Comparison of ENCODE assay signal across 15 cellular contexts in the genomic region with DNA sequence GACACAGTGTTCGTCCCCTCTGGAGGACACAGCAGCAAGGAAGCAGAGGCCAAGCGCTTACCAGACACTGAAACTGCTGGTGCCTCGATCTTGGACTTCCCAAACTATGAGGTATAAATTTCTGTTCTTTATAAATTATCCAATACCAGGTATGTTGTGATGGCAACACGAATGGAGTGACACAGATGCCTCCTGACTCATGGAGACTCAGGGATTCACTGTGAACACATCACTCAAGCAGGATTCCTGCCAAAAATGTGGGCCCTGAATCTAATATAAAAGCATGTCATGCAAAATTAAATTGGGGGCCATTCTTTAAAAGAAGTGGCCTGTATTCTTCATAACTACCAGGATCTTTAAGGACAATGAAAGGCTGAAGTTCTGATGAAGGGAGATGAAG.
"Had no signal": no experiment of that assay in that cellular context is flagged by ENCODE, and none has a peak within 500 bp of the region (broad histone marks: within the 10 kb centered on the region; RNA-seq: fewer than 3 reads in every experiment).

No MANE protein-coding gene starts in this region.

- ATAC-seq: activated CD4-positive, alpha-beta T cell treated with anti-CD3 and anti-CD28 coated beads for 36 hours; left colon had no signal

- H3K4me1 ChIP-seq: sigmoid colon had no signal

- H3K27ac ChIP-seq: epithelial cell of prostate, sigmoid colon, VCaP had no signal

- H3K9me3 ChIP-seq: sigmoid colon had no signal

- H3K27me3 ChIP-seq: sigmoid colon had no signal

- DNase-seq: activated CD4-positive, alpha-beta memory T cell treated with anti-CD3 and anti-CD28 coated beads, Interleukin-2, amount 10 ng/mL, durations not matched to agents 7 days and 5 days; activated CD4-positive, alpha-beta T cell treated with anti-CD3 and anti-CD28 coated beads for 36 hours; activated gamma-delta T cell treated with Interleukin-2 at 50 U/mL for 16 hours; activated naive CD8-positive, alpha-beta T cell treated with anti-CD3 and anti-CD28 coated beads, Interleukin-2, amount 10 ng/mL, durations not matched to agents 7 days and 5 days; activated T-cell treated with anti-CD3 and anti-CD28 coated beads, Interleukin-2, amount 50 U/mL, for 48 hours; anterior cingulate cortex; effector memory CD4-positive, alpha-beta T cell; glutamatergic neuron; left colon; sigmoid colon; stimulated activated CD4-positive, alpha-beta T cell treated with anti-CD3 and anti-CD28 coated beads, Interleukin-12 subunit alpha, Interleukin-12 subunit beta, amount 100 ng/mL, for 4 hours; stimulated activated naive CD4-positive, alpha-beta T cell treated with Interleukin-2 at 50 U/mL for 16 hours; T1000 had no signal

- H3K36me3 ChIP-seq: sigmoid colon had no signal

- H3K4me3 ChIP-seq: sigmoid colon had no signal
